ENCODE assay signal across 12 cellular contexts in the genomic region with DNA sequence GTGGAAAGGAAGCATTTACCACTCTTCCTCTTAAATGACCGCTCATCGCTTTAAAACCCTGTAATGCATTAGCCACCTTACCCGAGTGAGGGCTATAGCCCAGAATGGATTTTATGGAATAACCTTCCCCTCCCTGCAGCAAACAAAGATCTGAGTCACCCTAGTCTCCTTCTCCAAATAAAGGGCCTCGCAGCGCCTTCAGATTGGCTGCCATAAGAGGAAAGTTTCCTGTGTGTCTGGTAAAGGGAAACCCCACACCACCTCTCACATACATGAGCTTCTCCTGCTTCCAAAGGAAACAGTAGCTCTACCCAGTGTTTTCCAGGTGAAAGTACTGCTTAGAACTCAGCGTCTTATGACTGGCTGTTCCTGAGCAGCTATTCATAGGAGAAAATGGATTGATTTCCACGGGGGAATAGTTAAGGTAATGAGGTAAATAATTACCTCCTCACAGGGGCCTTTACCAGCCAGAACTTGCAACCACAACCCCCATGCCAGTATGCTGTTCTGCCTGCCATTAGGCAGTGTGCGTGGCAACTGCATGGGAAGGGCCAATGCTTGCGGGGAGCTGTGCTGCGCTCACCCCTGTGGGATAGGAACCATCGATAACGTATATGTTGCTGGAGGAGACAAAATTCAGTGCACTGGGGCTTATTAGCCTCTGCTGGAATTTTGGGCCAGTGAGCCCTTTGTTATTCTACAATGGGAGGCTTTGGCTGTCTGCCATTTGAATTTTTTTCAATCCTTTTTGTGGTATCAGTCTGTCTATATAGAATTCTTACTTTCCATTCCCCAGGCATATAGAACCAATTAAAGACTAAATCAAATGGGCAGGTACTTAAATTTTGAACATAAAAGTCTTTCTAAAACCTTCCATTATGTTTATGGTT. TPM values are rescaled to one million over a fixed set of nuclear protein-coding genes. Genes with fewer than 3 reads are reported as not detected.
DNase-seq lines count a peak whose midpoint lies in the region; ATAC-seq, FAIRE-seq and TF ChIP-seq lines count a peak whose summit lies in the region.
"Had no signal": no experiment of that assay in that cellular context is flagged by ENCODE, and none has a peak within 500 bp of the region (broad histone marks: within the 10 kb centered on the region; RNA-seq: fewer than 3 reads in every experiment).

No MANE protein-coding gene starts in this region.

- H3K27ac ChIP-seq in body of pancreas, result peak overlapping the region in 3 of 4 donors; percentile 42 to 73 (median 45)
- H3K27ac ChIP-seq in keratinocyte (ENCODE audit: control insufficient read depth, insufficient read depth, low read length), result peak overlapping the region; percentile 62
- peak overlapping the region; percentile 54 for H3K27ac ChIP-seq in smooth muscle cell (ENCODE audit: low read depth)

- peaks cover 24% of the 10 kb centered on the region for H3K4me1 ChIP-seq in body of pancreas
- peaks cover 16% of the 10 kb centered on the region for H3K4me1 ChIP-seq in keratinocyte (ENCODE audit: control insufficient read depth, extremely low read depth, insufficient read depth, low read length)
- H3K4me1 ChIP-seq in smooth muscle cell (ENCODE audit: low read depth), result peaks cover 13% of the 10 kb centered on the region

- DNase-seq in HCEC 1CT, result peak; percentile 74
- DNase-seq in body of pancreas, result peak in 2 of 4 donors; percentile 58 to 74
- DNase-seq in keratinocyte (ENCODE audit: low read depth, low spot score), result no peak
- DNase-seq in smooth muscle cell (lab: John Stamatoyannopoulos, UW; ENCODE audit: unreplicated experiment), result no peak
- DNase-seq in activated CD4-positive, alpha-beta T cell treated with anti-CD3 and anti-CD28 coated beads for 48 hours, result no peak
- DNase-seq in stimulated activated naive CD4-positive, alpha-beta T cell (lab: John Stamatoyannopoulos, UW), result no peak
- DNase-seq: activated naive CD4-positive, alpha-beta T cell treated with Interleukin-2 at 50 U/mL for 16 hours; mesendoderm; stimulated activated CD8-positive, alpha-beta memory T cell treated with anti-CD3 and anti-CD28 coated beads, Interleukin-4, amount 100 ng/mL, for 48 hours; T-cell had no signal

- ATAC-seq in body of pancreas (peak; percentile 67), GM21529 (IDR thresholded peaks at IDR 0.05; ENCODE audit: unreplicated experiment) (no peak), HG02884 (IDR thresholded peaks at IDR 0.05; ENCODE audit: unreplicated experiment) (no peak)
- ATAC-seq: T-cell had no signal

- no peaks in the 10 kb centered on the region for H3F3A ChIP-seq in smooth muscle cell (ENCODE audit: low read depth)

- no peaks in the 10 kb centered on the region for H4K20me1 ChIP-seq in keratinocyte (ENCODE audit: control insufficient read depth, extremely low read depth, insufficient read depth, low read length)
- H4K20me1 ChIP-seq in smooth muscle cell (ENCODE audit: low read depth), result no peaks in the 10 kb centered on the region

- FAIRE-seq in keratinocyte (lab: Jason Lieb, UNC), result peak; percentile 83

- H2AFZ ChIP-seq in keratinocyte (ENCODE audit: control insufficient read depth, low read length) (peak overlapping the region; percentile 19), smooth muscle cell (ENCODE audit: low read depth) (no peak overlapping the region)

- intact Hi-C loops in body of pancreas (cut with DNase I), result no loop called here

- TF ChIP-seq POLR2A in body of pancreas (IDR thresholded peaks at IDR 0.05), result peak in 1 of 3 donors; percentile 12

- H3K4me2 ChIP-seq in keratinocyte (ENCODE audit: control insufficient read depth, extremely low read depth, insufficient read depth, low read depth, low read length), result peak overlapping the region; percentile 42
- peak overlapping the region; percentile 16 for H3K4me2 ChIP-seq in smooth muscle cell

- H3K9ac ChIP-seq in keratinocyte (ENCODE audit: control insufficient read depth, extremely low read depth, insufficient read depth, low read length) (peak overlapping the region; percentile 34), smooth muscle cell (ENCODE audit: low read depth) (no peak overlapping the region)

- H3K9me3 ChIP-seq in body of pancreas (no peaks in the 10 kb centered on the region), keratinocyte (ENCODE audit: control insufficient read depth, low read depth, low read length) (no peaks in the 10 kb centered on the region), smooth muscle cell (replicated peaks; ENCODE audit: low read depth) (no peaks in the 10 kb centered on the region)

- no peak overlapping the region for H3K4me3 ChIP-seq in body of pancreas
- H3K4me3 ChIP-seq in keratinocyte (ENCODE audit: control insufficient read depth in 2 of 3, extremely low read depth in 1 of 3, insufficient read depth in 2 of 3, low read depth in 1 of 3, low read length in 3 of 3), result no peak overlapping the region
- H3K4me3 ChIP-seq in smooth muscle cell, result no peak overlapping the region

- H3K27me3 ChIP-seq in body of pancreas, result no peaks in the 10 kb centered on the region
- H3K27me3 ChIP-seq in keratinocyte (ENCODE audit: control insufficient read depth, extremely low read depth, insufficient read depth, low read length), result no peaks in the 10 kb centered on the region
- no peaks in the 10 kb centered on the region for H3K27me3 ChIP-seq in smooth muscle cell (ENCODE audit: low read depth)

- H3K9me1 ChIP-seq in keratinocyte (ENCODE audit: control insufficient read depth, extremely low read depth, insufficient read depth, low read length), result no peaks in the 10 kb centered on the region

- H3K79me2 ChIP-seq in keratinocyte (ENCODE audit: control insufficient read depth, insufficient read depth, low read length) (no peaks in the 10 kb centered on the region), smooth muscle cell (ENCODE audit: low read depth) (no peaks in the 10 kb centered on the region)

- WGBS in body of pancreas, 2 donors, result 72 to 81% methylated on average over 12 of the region's 12 CpGs
- 71% methylated on average over 12 of the region's 12 CpGs for WGBS in smooth muscle cell (ENCODE audit: low lambda C conversion rate)

- dilution Hi-C loops in keratinocyte (cut with MboI; ENCODE audit: extremely low pct_ligation_motif_present, low sequenced_read_pairs), result no loop called here

- H3K36me3 ChIP-seq in body of pancreas (replicated peaks in 1 of 2; ENCODE audit: insufficient read depth in 1 of 2, low read depth in 2 of 2) (peaks cover 0 to 20% of the 10 kb centered on the region in 2 donors), keratinocyte (ENCODE audit: control insufficient read depth in 2 of 2, extremely low read depth in 1 of 2, insufficient read depth in 2 of 2, low read length in 2 of 2) (peaks cover 22 to 29% of the 10 kb centered on the region in 2 experiments), smooth muscle cell (ENCODE audit: low read depth) (no peaks in the 10 kb centered on the region)

- TF ChIP-seq CTCF in body of pancreas (IDR thresholded peaks at IDR 0.05), result peak in 1 of 7 experiments; percentile 4
- TF ChIP-seq CTCF in keratinocyte (optimal IDR thresholded peaks at IDR 0.05 in 1 of 3, IDR thresholded peaks at IDR 0.05 in 1 of 3, conservative IDR thresholded peaks at IDR 0.05 in 1 of 3; ENCODE audit: extremely low read depth in 1 of 3, insufficient read depth in 2 of 3, low read length in 3 of 3), result no peak
- no peak for TF ChIP-seq CTCF in smooth muscle cell (IDR thresholded peaks at IDR 0.05; ENCODE audit: borderline replicate concordance, insufficient read depth, poor library complexity, severe bottlenecking)

RNA-seq across cellular contexts. Expression of gene PPP2R1B, which starts 47.5 kb away (rescaled TPM):
- total RNA-seq in body of pancreas (10 to 100 TPM; 24.7 to 41.5 TPM), smooth muscle cell (29.5 and 40.2 TPM in 2 replicates)
- polyA plus RNA-seq in keratinocyte (22.3 to 35.1 TPM (median 33.6 TPM) in 3 replicates), smooth muscle cell (13.1 and 21.9 TPM in 2 replicates)
- 15.3 TPM for polyA plus RNA-seq in keratinocyte (2011; ENCODE audit: low read depth)
- 19.2 and 33.8 TPM in 2 replicates for polyA plus RNA-seq in keratinocyte (2011; cell fraction: cytosol; rRNA removed)
- 25.6 and 32.7 TPM in 2 replicates for polyA plus RNA-seq in keratinocyte (2011; cell fraction: nucleus; rRNA removed)
- polyA plus RNA-seq in keratinocyte (2012; ENCODE audit: low replicate concordance), result 12.1 and 25.1 TPM in 2 replicates
- 26.6 to 60.6 TPM (median 45.5 TPM) in 3 replicates for polyA minus RNA-seq in keratinocyte
- polyA minus RNA-seq in keratinocyte (2011; cell fraction: cytosol; rRNA and poly(A)+ RNA removed), result 25.9 TPM
- 21.6 and 40.2 TPM in 2 replicates for polyA minus RNA-seq in keratinocyte (2011; cell fraction: nucleus; rRNA and poly(A)+ RNA removed)
